ENCODE assay signal across 1 cellular context in genomic region chr6:158776737-158777136, GRCh38.
TF ChIP-seq lines count a peak whose summit lies in the region.

No MANE protein-coding gene starts in this region.

TF ChIP-seq in K562, 482 proteins besides CTCF, POLR2A, EP300 and RAD21:
- no peak for TF ChIP-seq ZKSCAN1 (IDR thresholded peaks at IDR 0.05; ENCODE audit: low read depth, low read length)
- TF ChIP-seq HLTF (IDR thresholded peaks at IDR 0.05) = no peak
- TF ChIP-seq NCOA4 (IDR thresholded peaks at IDR 0.05; ENCODE audit: partially characterized antibody) = no peak
- no peak for TF ChIP-seq BHLHE40 (IDR thresholded peaks at IDR 0.05; ENCODE audit: low read length)
- no peak for TF ChIP-seq NKRF (IDR thresholded peaks at IDR 0.05; ENCODE audit: borderline replicate concordance)
TF ChIP-seq in K562: peak in this region for 0.
